ENCODE assay signal across 21 cellular contexts in genomic region chr13:50524540-50524939, GRCh38.
DNase-seq lines count a peak whose midpoint lies in the region; ATAC-seq, FAIRE-seq and TF ChIP-seq lines count a peak whose summit lies in the region.
"Had no signal": no experiment of that assay in that cellular context is flagged by ENCODE, and none has a peak within 500 bp of the region (broad histone marks: within the 10 kb centered on the region; RNA-seq: fewer than 3 reads in every experiment).

No MANE protein-coding gene starts in this region.

- H3K9me3 ChIP-seq in BE2C (no peaks in the 10 kb centered on the region), Karpas-422 (ENCODE audit: low read length) (no peaks in the 10 kb centered on the region), right lobe of liver (no peaks in the 10 kb centered on the region), small intestine (ENCODE audit: control insufficient read depth, low read depth) (no peaks in the 10 kb centered on the region), ascending aorta (no peaks in the 10 kb centered on the region)
- H3K9me3 ChIP-seq: Caco-2 had no signal

- peaks cover 25% of the 10 kb centered on the region for H3K4me1 ChIP-seq in BE2C
- peaks cover 94% of the 10 kb centered on the region for H3K4me1 ChIP-seq in Karpas-422 (ENCODE audit: low read length)
- peaks cover 0 to 49% (median 20%) of the 10 kb centered on the region in 4 donors for H3K4me1 ChIP-seq in right lobe of liver
- H3K4me1 ChIP-seq in small intestine (ENCODE audit: control insufficient read depth in 2 of 2, insufficient read depth in 1 of 2, low read depth in 1 of 2, low read length in 1 of 2), result peaks cover 0 to 14% of the 10 kb centered on the region in 2 donors
- H3K4me1 ChIP-seq in ascending aorta, result peaks cover 15 to 23% of the 10 kb centered on the region in 2 donors

- POLR2A ChIA-PET in activated CD8-positive, alpha-beta T cell treated with anti-CD3 and anti-CD28 coated beads for 36 hours (lab: Charles Lee), result no interaction called here

- H3K36me3 Mint-ChIP-seq in activated CD8-positive, alpha-beta T cell treated with anti-CD3 and anti-CD28 coated beads for 36 hours (ENCODE audit: low read depth), result no peaks in the 10 kb centered on the region
- H3K36me3 Mint-ChIP-seq: CD8-positive, alpha-beta T cell had no signal

- H3K4me1 Mint-ChIP-seq in activated CD8-positive, alpha-beta T cell treated with anti-CD3 and anti-CD28 coated beads for 36 hours (ENCODE audit: low read depth), result peaks cover 15% of the 10 kb centered on the region

- H3K79me2 ChIP-seq in Karpas-422 (ENCODE audit: low read length), result no peaks in the 10 kb centered on the region

- H4K20me1 ChIP-seq in Karpas-422 (ENCODE audit: insufficient read depth, low read depth, low read length), result no peaks in the 10 kb centered on the region
- H4K20me1 ChIP-seq: BLaER1 treated with 17β-estradiol and CSF1 and Interleukin-3, amounts not matched to agents 10 nM and 100 nM had no signal

- no peaks in the 10 kb centered on the region for H3K36me3 ChIP-seq in BE2C
- no peaks in the 10 kb centered on the region for H3K36me3 ChIP-seq in Karpas-422 (ENCODE audit: insufficient read depth, low read length)
- no peaks in the 10 kb centered on the region for H3K36me3 ChIP-seq in right lobe of liver
- no peaks in the 10 kb centered on the region for H3K36me3 ChIP-seq in small intestine (ENCODE audit: control insufficient read depth in 2 of 2, insufficient read depth in 2 of 2, low read length in 2 of 2)
- H3K36me3 ChIP-seq in ascending aorta, result no peaks in the 10 kb centered on the region
- H3K36me3 ChIP-seq: BLaER1 treated with 17β-estradiol and CSF1 and Interleukin-3, amounts not matched to agents 10 nM and 100 nM had no signal

- peak in 3 of 4 donors; percentile 12 to 57 (median 15) for ATAC-seq in right lobe of liver
- no peak for ATAC-seq in activated CD8-positive, alpha-beta T cell treated with anti-CD3 and anti-CD28 coated beads for 36 hours
- ATAC-seq: CD8-positive, alpha-beta T cell had no signal

- no peak overlapping the region for H3K9ac ChIP-seq in Karpas-422 (ENCODE audit: low read length)
- H3K9ac ChIP-seq: BLaER1 treated with 17β-estradiol and CSF1 and Interleukin-3, amounts not matched to agents 10 nM and 100 nM had no signal

- H3K27me3 ChIP-seq in BE2C, result no peaks in the 10 kb centered on the region
- no peaks in the 10 kb centered on the region for H3K27me3 ChIP-seq in Karpas-422 (ENCODE audit: low read length)
- no peaks in the 10 kb centered on the region for H3K27me3 ChIP-seq in right lobe of liver
- no peaks in the 10 kb centered on the region for H3K27me3 ChIP-seq in small intestine (ENCODE audit: control insufficient read depth in 2 of 2, insufficient read depth in 2 of 2, low read length in 2 of 2)
- H3K27me3 ChIP-seq in ascending aorta, result no peaks in the 10 kb centered on the region
- H3K27me3 ChIP-seq: BLaER1 treated with 17β-estradiol and CSF1 and Interleukin-3, amounts not matched to agents 10 nM and 100 nM had no signal

- FAIRE-seq in small intestine (lab: Jason Lieb, UNC), result no peak
- FAIRE-seq: A204.1, D721Med, G401.6, GM12891 had no signal

- H3K9me2 ChIP-seq in Karpas-422 (replicated peaks; ENCODE audit: insufficient read depth, low read length), result no peaks in the 10 kb centered on the region

- 58% methylated on average over 4 of the region's 4 CpGs for WGBS in right lobe of liver (ENCODE audit: insufficient coverage, low coverage, low lambda C conversion rate, missing lambda C conversion rate)
- 17 to 76% (median 49%) methylated on average over 4 of the region's 4 CpGs for WGBS in small intestine, 3 donors

- TF ChIP-seq CTCF in BE2C (IDR thresholded peaks at IDR 0.05; ENCODE audit: low read depth, low read length) (no peak), right lobe of liver (IDR thresholded peaks at IDR 0.05) (no peak), ascending aorta (IDR thresholded peaks at IDR 0.05) (no peak)
- TF ChIP-seq CTCF in activated CD8-positive, alpha-beta T cell treated with anti-CD3 and anti-CD28 coated beads for 36 hours (IDR thresholded peaks at IDR 0.05), result no peak

- peak overlapping the region; percentile 9 for H3K4me2 ChIP-seq in Karpas-422 (ENCODE audit: low read depth, low read length, poor library complexity, severe bottlenecking)
- H3K4me2 ChIP-seq: BLaER1 treated with 17β-estradiol and CSF1 and Interleukin-3, amounts not matched to agents 10 nM and 100 nM had no signal

- H3K27ac ChIP-seq in Karpas-422 (ENCODE audit: low read length) (peak overlapping the region; percentile 90), right lobe of liver (no peak overlapping the region), small intestine (ENCODE audit: low read depth in 1 of 2, low read length in 1 of 2) (no peak overlapping the region), ascending aorta (no peak overlapping the region)
- H3K27ac ChIP-seq: BLaER1 treated with 17β-estradiol and CSF1 and Interleukin-3, amounts not matched to agents 10 nM and 100 nM; C4-2B had no signal

- H3K4me3 ChIP-seq in BE2C (ENCODE audit: low read depth, low read length), result no peak overlapping the region
- no peak overlapping the region for H3K4me3 ChIP-seq in Karpas-422 (ENCODE audit: low read length)
- no peak overlapping the region for H3K4me3 ChIP-seq in right lobe of liver
- H3K4me3 ChIP-seq in small intestine (ENCODE audit: low read depth in 1 of 2, low read length in 2 of 2), result no peak overlapping the region
- H3K4me3 ChIP-seq in ascending aorta, result no peak overlapping the region
- H3K4me3 ChIP-seq: BLaER1 treated with 17β-estradiol and CSF1 and Interleukin-3, amounts not matched to agents 10 nM and 100 nM had no signal

- CTCF ChIA-PET in activated CD8-positive, alpha-beta T cell treated with anti-CD3 and anti-CD28 coated beads for 36 hours (lab: Charles Lee), result no interaction called here

- no peaks in the 10 kb centered on the region for H3K9me3 Mint-ChIP-seq in activated CD8-positive, alpha-beta T cell treated with anti-CD3 and anti-CD28 coated beads for 36 hours
- H3K9me3 Mint-ChIP-seq: CD4-positive, alpha-beta T cell; CD8-positive, alpha-beta T cell had no signal

- H2AFZ ChIP-seq in Karpas-422 (ENCODE audit: low read length), result no peak overlapping the region

- no peak overlapping the region for H3K27ac Mint-ChIP-seq in activated CD8-positive, alpha-beta T cell treated with anti-CD3 and anti-CD28 coated beads for 36 hours
- H3K27ac Mint-ChIP-seq: CD4-positive, alpha-beta T cell; CD8-positive, alpha-beta T cell had no signal

- TF ChIP-seq POLR2A in right lobe of liver (IDR thresholded peaks at IDR 0.05), result no peak

- H3K27me3 Mint-ChIP-seq in activated CD8-positive, alpha-beta T cell treated with anti-CD3 and anti-CD28 coated beads for 36 hours, result no peaks in the 10 kb centered on the region
- H3K27me3 Mint-ChIP-seq: CD4-positive, alpha-beta T cell had no signal

- no peak overlapping the region for H3K4me3 Mint-ChIP-seq in activated CD8-positive, alpha-beta T cell treated with anti-CD3 and anti-CD28 coated beads for 36 hours
- H3K4me3 Mint-ChIP-seq: CD4-positive, alpha-beta T cell; CD8-positive, alpha-beta T cell had no signal

- DNase-seq in BE2C (peak; percentile 11), Karpas-422 (no peak), right lobe of liver (peak in 1 of 3 donors; percentile 62), small intestine (peak; percentile 60), ascending aorta (ENCODE audit: low spot score in 2 of 2) (no peak), SW480 (ENCODE audit: low spot score) (no peak)
- DNase-seq in activated CD8-positive, alpha-beta T cell treated with anti-CD3 and anti-CD28 coated beads for 36 hours, result no peak
- DNase-seq: 8988T; ACHN; Caco-2; Calu3; CD4-positive, alpha-beta T cell; CD8-positive, alpha-beta T cell; DMS79 treated with DMSO at 0.1 percent for 48 hours; GF-D8 had no signal

- intact Hi-C loops in right lobe of liver (cut with DNase I) (loop anchor here in 1 of 2 donors (10.0 kb wide), 1 partner anchor 140 kb away; no protein-coding TSS in a partner anchor), ascending aorta (cut with DNase I) (no loop called here)
- intact Hi-C loops in activated CD8-positive, alpha-beta T cell treated with anti-CD3 and anti-CD28 coated beads for 36 hours (cut with micrococcal nuclease), result no loop called here

Comparison
In these comparisons a context has a peak if more than half of its experiments do, and no peak if none do; other contexts are left out.
1. DNase-seq: peak in BE2C (single experiment) and small intestine (single experiment); none in Karpas-422 (single experiment), activated CD8-positive, alpha-beta T cell treated with anti-CD3 and anti-CD28 coated beads for 36 hours (single experiment), ascending aorta (0 of 2) and SW480 (single experiment).